8 cellular contexts compared by ENCODE assay signal in genomic region chr12:91811481-91812287, GRCh38.
DNase-seq lines count a peak whose midpoint lies in the region; ATAC-seq and FAIRE-seq lines count a peak whose summit lies in the region.

No MANE protein-coding gene starts in this region.

- no peak overlapping the region for H3K27ac Mint-ChIP-seq in activated CD8-positive, alpha-beta memory T cell treated with anti-CD3 and anti-CD28 coated beads, Interleukin-2, amount 10 ng/mL, durations not matched to agents 7 days and 5 days

- H3K4me1 Mint-ChIP-seq in activated CD8-positive, alpha-beta memory T cell treated with anti-CD3 and anti-CD28 coated beads, Interleukin-2, amount 10 ng/mL, durations not matched to agents 7 days and 5 days, result peaks cover 5% of the 10 kb centered on the region

- H3K4me3 Mint-ChIP-seq in activated CD8-positive, alpha-beta memory T cell treated with anti-CD3 and anti-CD28 coated beads, Interleukin-2, amount 10 ng/mL, durations not matched to agents 7 days and 5 days, result no peak overlapping the region

- peak; percentile 37 for FAIRE-seq in endometrium (lab: Jason Lieb, UNC)

- peaks cover 6% of the 10 kb centered on the region for H3K9me3 Mint-ChIP-seq in activated CD8-positive, alpha-beta memory T cell treated with anti-CD3 and anti-CD28 coated beads, Interleukin-2, amount 10 ng/mL, durations not matched to agents 7 days and 5 days (ENCODE audit: low read depth)

- H3K27me3 Mint-ChIP-seq in activated CD8-positive, alpha-beta memory T cell treated with anti-CD3 and anti-CD28 coated beads, Interleukin-2, amount 10 ng/mL, durations not matched to agents 7 days and 5 days, result no peaks in the 10 kb centered on the region

- ATAC-seq in HG02852 (IDR thresholded peaks at IDR 0.05; ENCODE audit: unreplicated experiment), result peak; percentile 87
- ATAC-seq in activated CD8-positive, alpha-beta memory T cell treated with anti-CD3 and anti-CD28 coated beads, Interleukin-2, amount 10 ng/mL, durations not matched to agents 7 days and 5 days, result peak; percentile 66

- peaks cover 13% of the 10 kb centered on the region for H3K36me3 Mint-ChIP-seq in activated CD8-positive, alpha-beta memory T cell treated with anti-CD3 and anti-CD28 coated beads, Interleukin-2, amount 10 ng/mL, durations not matched to agents 7 days and 5 days

- CTCF ChIA-PET in activated CD8-positive, alpha-beta memory T cell treated with anti-CD3 and anti-CD28 coated beads, Interleukin-2, amount 10 ng/mL, durations not matched to agents 7 days and 5 days (lab: Charles Lee), result interaction anchor here (0.7 to 2.5 kb wide), 42 partner anchors 9 to 838 kb away, joined by 3 to 14 read pairs (median 4); partner anchors contain the start of gene BTG1

- peak; percentile 8 to 37 for DNase-seq in NCI-H187 (lab: John Stamatoyannopoulos, UW)
- no peak for DNase-seq in NCI-H187 treated with DMSO at 0.1 percent for 48 hours (lab: John Stamatoyannopoulos, UW)
- DNase-seq in NCI-H774 (lab: John Stamatoyannopoulos, UW), result peak; percentile 24
- DNase-seq in activated CD8-positive, alpha-beta memory T cell treated with anti-CD3 and anti-CD28 coated beads, Interleukin-2, amount 10 ng/mL, durations not matched to agents 7 days and 5 days, result peak; percentile 67
- peak; percentile 28 for DNase-seq in middle frontal gyrus (ENCODE audit: extremely low spot score, low spot score)
- DNase-seq in stimulated activated CD8-positive, alpha-beta memory T cell treated with anti-CD3 and anti-CD28 coated beads, Interleukin-4, amount 100 ng/mL, for 4 hours (ENCODE audit: low read depth in 2 of 2, low spot score in 1 of 2), result peak; percentile 53 to 70
